In the genomic region with DNA sequence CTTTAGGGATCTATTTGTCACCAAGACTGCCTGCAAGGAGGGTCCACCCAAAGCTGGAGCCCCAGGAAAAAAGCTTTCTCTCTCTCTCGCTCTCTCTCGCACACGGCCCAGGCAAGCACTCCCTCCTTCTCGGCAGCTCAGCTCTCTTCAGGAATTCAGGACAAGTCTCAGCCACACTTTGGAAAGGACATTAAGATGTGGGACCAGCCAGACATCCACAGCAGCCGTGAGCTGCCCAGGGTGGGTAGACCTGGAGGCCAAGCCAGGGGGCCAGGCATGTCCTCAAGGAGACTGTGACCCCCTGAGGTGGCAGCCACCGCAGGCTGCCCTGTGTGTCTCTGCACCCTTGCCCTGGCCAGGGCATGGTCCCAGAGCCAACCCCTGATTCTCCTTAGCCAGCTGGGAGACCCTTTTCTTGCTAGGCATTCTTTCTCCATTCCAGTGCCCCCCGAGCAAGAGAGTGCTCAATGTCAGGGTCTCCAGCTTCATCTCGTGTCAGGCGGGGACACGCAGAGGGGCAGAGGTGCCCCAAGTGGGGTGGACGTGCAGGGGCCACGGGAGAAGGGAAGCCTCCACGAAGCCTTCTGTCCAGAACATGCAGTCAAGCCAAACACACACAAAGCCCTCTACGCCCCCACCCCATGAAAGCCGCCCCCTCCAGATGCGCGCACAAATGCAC, we compare ENCODE assay signal across 27 cellular contexts. TPM values are rescaled to one million over a fixed set of nuclear protein-coding genes. Genes with fewer than 3 reads are reported as not detected.
DNase-seq lines count a peak whose midpoint lies in the region; ATAC-seq and TF ChIP-seq lines count a peak whose summit lies in the region.
"Had no signal": no experiment of that assay in that cellular context is flagged by ENCODE, and none has a peak within 500 bp of the region (broad histone marks: within the 10 kb centered on the region; RNA-seq: fewer than 3 reads in every experiment).

No MANE protein-coding gene starts in this region.

- H3K4me3 ChIP-seq in NT2/D1 (ENCODE audit: insufficient read length, low read depth): peak overlapping the region; percentile 83
- H3K4me3 ChIP-seq: tibial artery had no signal

- H3K36me3 ChIP-seq in NT2/D1 (ENCODE audit: insufficient read depth, insufficient read length, low read length): no peaks in the 10 kb centered on the region
- H3K36me3 ChIP-seq: neutrophil, tibial artery, WERI-Rb-1 had no signal

- no peak for DNase-seq in NT2/D1 (ENCODE audit: low read depth, low spot score)
- no peak for DNase-seq in endothelial cell (ENCODE audit: low spot score)
- no peak for DNase-seq in middle frontal gyrus (ENCODE audit: extremely low spot score, low spot score)
- no peak for DNase-seq in stimulated activated CD4-positive, alpha-beta T cell treated with anti-CD3 and anti-CD28 coated beads, Interleukin-2, amount 100 ng/mL, for 24 hours
- DNase-seq in AML-193 (lab: John Stamatoyannopoulos, UW): no peak
- DNase-seq: activated CD4-positive, alpha-beta T cell treated with anti-CD3 and anti-CD28 coated beads, Interleukin-2, amount 50 U/mL, for 1 hour; activated gamma-delta T cell; activated naive CD8-positive, alpha-beta T cell treated with anti-CD3 and anti-CD28 coated beads for 36 hours; activated T-cell treated with anti-CD3 and anti-CD28 coated beads, Interleukin-2, amount 50 U/mL, for 24 hours; Caco-2; cortex of kidney; HFFc6; immature natural killer cell; left cardiac atrium; NCI-H748 treated with DMSO at 0.1 percent for 48 hours; stimulated activated CD4-positive, alpha-beta T cell treated with anti-CD3 and anti-CD28 coated beads, Interleukin-2, amount 100 ng/mL, for 48 hours; tibial artery; WERI-Rb-1 had no signal

- H3K9me3 Mint-ChIP-seq in endothelial cell (ENCODE audit: unreplicated experiment) (no peaks in the 10 kb centered on the region), nephron (peaks cover 6% of the 10 kb centered on the region)

- 0 out of 2 replicates have a peak, but pooled peaks cover 8% of the 10 kb centered on the region for H3K9me3 ChIP-seq in NT2/D1 (ENCODE audit: insufficient read depth, low read length)
- H3K9me3 ChIP-seq: neutrophil had no signal

- no peaks in the 10 kb centered on the region for H3K36me3 Mint-ChIP-seq in endothelial cell (ENCODE audit: low read depth, unreplicated experiment)
- H3K36me3 Mint-ChIP-seq in nephron (ENCODE audit: low read depth): no peaks in the 10 kb centered on the region
- H3K36me3 Mint-ChIP-seq: activated naive CD8-positive, alpha-beta T cell treated with anti-CD3 and anti-CD28 coated beads for 36 hours; immature natural killer cell had no signal

- ATAC-seq in HG03571 (IDR thresholded peaks at IDR 0.05; ENCODE audit: unreplicated experiment): no peak
- ATAC-seq: esophagus mucosa, left cardiac atrium, sciatic nerve had no signal

- H3K4me3 Mint-ChIP-seq in endothelial cell (ENCODE audit: unreplicated experiment): peak overlapping the region; percentile 76
- H3K4me3 Mint-ChIP-seq in nephron: peak overlapping the region in 2 of 3 experiments; percentile 16 to 56
- H3K4me3 Mint-ChIP-seq: activated naive CD8-positive, alpha-beta T cell treated with anti-CD3 and anti-CD28 coated beads for 36 hours; activated T-cell treated with anti-CD3 and anti-CD28 coated beads, Interleukin-2, amount 50 U/mL, for 24 hours; HFFc6; immature natural killer cell had no signal

- peaks cover 4% of the 10 kb centered on the region for H3K4me1 Mint-ChIP-seq in endothelial cell (ENCODE audit: unreplicated experiment)
- no peaks in the 10 kb centered on the region for H3K4me1 Mint-ChIP-seq in nephron
- H3K4me1 Mint-ChIP-seq: activated naive CD8-positive, alpha-beta T cell treated with anti-CD3 and anti-CD28 coated beads for 36 hours; immature natural killer cell had no signal

- no peak for TF ChIP-seq CTCF in endothelial cell (IDR thresholded peaks at IDR 0.05; ENCODE audit: unreplicated experiment)
- TF ChIP-seq CTCF in nephron (IDR thresholded peaks at IDR 0.05; ENCODE audit: unreplicated experiment in 3 of 3): no peak

- no peak overlapping the region for H3K27ac Mint-ChIP-seq in endothelial cell (ENCODE audit: unreplicated experiment)
- H3K27ac Mint-ChIP-seq in nephron: no peak overlapping the region
- H3K27ac Mint-ChIP-seq: activated naive CD8-positive, alpha-beta T cell treated with anti-CD3 and anti-CD28 coated beads for 36 hours; activated T-cell treated with anti-CD3 and anti-CD28 coated beads, Interleukin-2, amount 50 U/mL, for 24 hours; HFFc6; immature natural killer cell had no signal

- H3K4me1 ChIP-seq in NT2/D1 (ENCODE audit: insufficient read depth, insufficient read length): peaks cover 12% of the 10 kb centered on the region
- H3K4me1 ChIP-seq: Caco-2 had no signal

- peaks cover 12% of the 10 kb centered on the region for H3K27me3 Mint-ChIP-seq in endothelial cell (ENCODE audit: unreplicated experiment)
- peaks cover 78% of the 10 kb centered on the region for H3K27me3 Mint-ChIP-seq in nephron (ENCODE audit: low read depth)

- peak overlapping the region; percentile 86 for H3K9ac ChIP-seq in NT2/D1 (ENCODE audit: insufficient read length, low read depth)

- peaks cover 43% of the 10 kb centered on the region for H3K27me3 ChIP-seq in NT2/D1 (ENCODE audit: insufficient read depth, insufficient read length)

RNA-seq across cellular contexts. Expression of a gene that starts 1.0 kb away (rescaled TPM):
- not detected for total RNA-seq in endothelial cell (ENCODE audit: unreplicated experiment)
- total RNA-seq: activated naive CD8-positive, alpha-beta T cell treated with anti-CD3 and anti-CD28 coated beads for 36 hours; Caco-2; esophagus mucosa; fibroblast of villous mesenchyme; HFFc6; left cardiac atrium; lung microvascular endothelial cell; posterior vena cava; RPMI7951; sciatic nerve had no signal
